ENCODE assay signal across 22 cellular contexts in the genomic region with DNA sequence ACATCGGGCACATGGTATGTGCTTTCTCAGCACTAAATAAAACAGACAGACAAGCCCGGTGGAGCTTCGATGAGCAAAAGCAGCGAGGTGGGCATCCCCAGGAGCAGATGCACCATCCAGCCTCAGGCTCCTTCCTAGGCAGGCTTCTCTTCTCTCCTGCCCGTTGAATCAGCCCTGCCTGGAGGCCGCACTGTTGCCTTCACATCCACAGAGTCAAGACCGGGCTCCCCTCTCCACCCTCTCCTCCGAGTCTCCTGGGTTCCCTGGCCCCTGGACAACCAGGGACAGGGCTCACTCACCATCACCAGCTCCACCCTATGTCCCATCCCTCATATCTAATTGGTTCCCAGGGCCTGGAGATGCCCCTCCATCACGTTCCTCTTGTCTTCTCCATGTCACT.
DNase-seq lines count a peak whose midpoint lies in the region; ATAC-seq, FAIRE-seq and TF ChIP-seq lines count a peak whose summit lies in the region.
"Had no signal": no experiment of that assay in that cellular context is flagged by ENCODE, and none has a peak within 500 bp of the region (broad histone marks: within the 10 kb centered on the region; RNA-seq: fewer than 3 reads in every experiment).

No MANE protein-coding gene starts in this region.

- H3K4me2 ChIP-seq in BLaER1 treated with 17β-estradiol and CSF1 and Interleukin-3, amounts not matched to agents 10 nM and 100 nM, result peak overlapping the region; percentile 74 to 92 (median 86); a peak in 17 of 22 replicates
- H3K4me2 ChIP-seq in H1 (ENCODE audit: insufficient read depth in 1 of 2, low read depth in 2 of 2, low read length in 2 of 2), result no peak overlapping the region
- H3K4me2 ChIP-seq: A549 had no signal

- 93% methylated on average over 9 of the region's 9 CpGs; no CpG with 5 or more reads in 1 of the 2 experiments for WGBS in H1 (ENCODE audit: extremely low coverage in 1 of 2, insufficient coverage in 1 of 2, insufficient read length in 1 of 2, insufficient replicate concordance in 2 of 2, low coverage in 1 of 2, low lambda C conversion rate in 2 of 2, missing lambda C conversion rate in 1 of 2), 2 experiments

- H2BK20ac ChIP-seq in H1 (ENCODE audit: low read length), result no peak overlapping the region

- no peak overlapping the region for H4K91ac ChIP-seq in H1 (replicated peaks; ENCODE audit: insufficient read length, low read length)

- 0 out of 2 replicates have a peak, but pooled peaks cover 2% of the 10 kb centered on the region for H3K23me2 ChIP-seq in H1 (ENCODE audit: low read depth, low read length)

- no peak overlapping the region for H3K9ac ChIP-seq in BLaER1 treated with 17β-estradiol and CSF1 and Interleukin-3, amounts not matched to agents 10 nM and 100 nM
- no peak overlapping the region for H3K9ac ChIP-seq in H1 (replicated peaks in 1 of 4; ENCODE audit: extremely low read depth in 1 of 4, low read depth in 3 of 4, low read length in 3 of 4)

- no peak overlapping the region for H2BK15ac ChIP-seq in H1 (ENCODE audit: low read length)

- FAIRE-seq in H1 (lab: Jason Lieb, UNC), result no peak
- FAIRE-seq: A549, D721Med, GM12878 had no signal

- ATAC-seq in GM18868 (IDR thresholded peaks at IDR 0.05; ENCODE audit: unreplicated experiment), result no peak
- ATAC-seq: A549, GM12878 had no signal

- H3K27ac ChIP-seq in BLaER1 treated with 17β-estradiol and CSF1 and Interleukin-3, amounts not matched to agents 10 nM and 100 nM, result peak overlapping the region in 9 of 11 experiments; percentile 9 to 73 (median 41); a peak in 7 of 22 replicates
- no peak overlapping the region for H3K27ac ChIP-seq in H1 (ENCODE audit: low read depth, low read length)
- peak overlapping the region; percentile 84 for H3K27ac ChIP-seq in neutrophil
- H3K27ac ChIP-seq: A549, C4-2B had no signal

- no peak for TF ChIP-seq CTCF in H1 (IDR thresholded peaks at IDR 0.05; ENCODE audit: control extremely low read depth in 1 of 3, insufficient read depth in 1 of 3, low read depth in 1 of 3, low read length in 3 of 3)
- TF ChIP-seq CTCF in neutrophil (IDR thresholded peaks at IDR 0.05), result no peak

- H3K9me3 ChIP-seq in BLaER1 treated with 17β-estradiol and CSF1 and Interleukin-3, amounts not matched to agents 10 nM and 100 nM (replicated peaks in 1 of 11), result peaks cover 0 to 4% (median 2%) of the 10 kb centered on the region in 11 experiments; a peak in 7 of 22 replicates
- H3K9me3 ChIP-seq in H1 (ENCODE audit: insufficient read depth in 2 of 2, low read depth in 1 of 2, low read length in 1 of 2), result peaks cover 0 to 4% of the 10 kb centered on the region in 2 experiments; a peak in 1 of 4 replicates
- no peaks in the 10 kb centered on the region for H3K9me3 ChIP-seq in neutrophil
- H3K9me3 ChIP-seq: A549, BE2C, HAP-1 had no signal

- TF ChIP-seq POLR2A in H1 (IDR thresholded peaks at IDR 0.05; ENCODE audit: control extremely low read depth in 1 of 2, low read depth in 2 of 2, low read length in 2 of 2), result no peak

- peaks cover 73 to 100% (median 96%) of the 10 kb centered on the region in 10 experiments for H3K4me1 ChIP-seq in BLaER1 treated with 17β-estradiol and CSF1 and Interleukin-3, amounts not matched to agents 10 nM and 100 nM
- peaks cover 0 to 3% (median 0%) of the 10 kb centered on the region in 4 experiments; a peak in 2 of 7 replicates for H3K4me1 ChIP-seq in H1 (replicated peaks in 1 of 4; ENCODE audit: control insufficient read depth in 3 of 4, insufficient read depth in 4 of 4, low read length in 3 of 4)
- H3K4me1 ChIP-seq in neutrophil (ENCODE audit: control insufficient read depth in 1 of 2, insufficient read depth in 1 of 2, low read depth in 1 of 2, low read length in 1 of 2), result peaks cover 58 to 63% of the 10 kb centered on the region in 2 experiments
- H3K4me1 ChIP-seq: BE2C, HAP-1 had no signal

- H3K4ac ChIP-seq in H1 (replicated peaks; ENCODE audit: insufficient read length, low read depth, low read length), result no peak overlapping the region

- DNase-seq in H1 (ENCODE audit: low read depth in 1 of 2, low spot score in 2 of 2), result no peak
- no peak for DNase-seq in NCI-H82 (lab: John Stamatoyannopoulos, UW)
- DNase-seq in HEK293T (ENCODE audit: extremely low spot score), result no peak
- DNase-seq in NOMO-1 (lab: John Stamatoyannopoulos, UW; ENCODE audit: unreplicated experiment in 2 of 2), result no peak
- DNase-seq: 8988T; ACHN; AML-193; BE2C; CD4-positive, alpha-beta T cell; CD8-positive, alpha-beta memory T cell; DMS 273 treated with DMSO at 0.1 percent for 48 hours; DMS79; EL; GDM1 had no signal

- CTCF ChIA-PET in H1 (lab: Charles Lee; ENCODE audit: partially characterized antibody), result interaction anchor here (0.6 to 12.4 kb wide), 9 partner anchors 10 to 325 kb away, joined by 3 to 140 read pairs (median 4); no protein-coding TSS in a partner anchor
- CTCF ChIA-PET in HEK293T (lab: Yijun Ruan, JAX), result no interaction called here

- no peak overlapping the region for H3K23ac ChIP-seq in H1 (ENCODE audit: insufficient read length)

- no peak overlapping the region for H3K18ac ChIP-seq in H1 (ENCODE audit: extremely low read depth, low read length)

- H2BK120ac ChIP-seq in H1 (replicated peaks; ENCODE audit: low read depth, low read length), result no peak overlapping the region

- no peaks in the 10 kb centered on the region for H3K79me2 ChIP-seq in H1 (ENCODE audit: control insufficient read depth in 1 of 2, insufficient read depth in 2 of 2, low read length in 2 of 2)

- H3K79me1 ChIP-seq in H1 (ENCODE audit: low read depth, low read length), result no peaks in the 10 kb centered on the region

- no peak overlapping the region for H2BK12ac ChIP-seq in H1 (ENCODE audit: low read depth, low read length)

- peak overlapping the region; percentile 83; the same call in 1 of the 2 replicates for H4K8ac ChIP-seq in H1 (ENCODE audit: extremely low read depth, insufficient read depth, low read length)

- H3K4me3 ChIP-seq in BLaER1 treated with 17β-estradiol and CSF1 and Interleukin-3, amounts not matched to agents 10 nM and 100 nM, result no peak overlapping the region
- H3K4me3 ChIP-seq in H1 (ENCODE audit: extremely low read depth in 1 of 4, insufficient read depth in 2 of 4, low read depth in 3 of 4, low read length in 4 of 4) (no peak overlapping the region), neutrophil (ENCODE audit: low read depth in 1 of 2, low read length in 1 of 2) (no peak overlapping the region)
- H3K4me3 ChIP-seq: A549, GM12878, HAP-1 had no signal

- H4K5ac ChIP-seq in H1 (ENCODE audit: insufficient read length, low read depth, low read length), result no peak overlapping the region

- H2AFZ ChIP-seq in H1 (ENCODE audit: low read length), result no peak overlapping the region

- H3K36me3 ChIP-seq in BLaER1 treated with 17β-estradiol and CSF1 and Interleukin-3, amounts not matched to agents 10 nM and 100 nM, result peaks cover 15 to 95% (median 71%) of the 10 kb centered on the region in 11 experiments
- no peaks in the 10 kb centered on the region for H3K36me3 ChIP-seq in H1 (ENCODE audit: control insufficient read depth in 2 of 4, insufficient read depth in 4 of 4, low read length in 3 of 4)
- H3K36me3 ChIP-seq in neutrophil, result peaks cover 14% of the 10 kb centered on the region
- H3K36me3 ChIP-seq: BE2C, HAP-1 had no signal

- H4K20me1 ChIP-seq in BLaER1 treated with 17β-estradiol and CSF1 and Interleukin-3, amounts not matched to agents 10 nM and 100 nM, result peaks cover 23 to 100% (median 99%) of the 10 kb centered on the region in 11 experiments
- H4K20me1 ChIP-seq in H1 (replicated peaks in 1 of 2; ENCODE audit: control insufficient read depth in 1 of 2, insufficient read depth in 2 of 2, low read length in 2 of 2), result no peaks in the 10 kb centered on the region

- H2BK5ac ChIP-seq in H1 (ENCODE audit: low read depth, low read length), result no peak overlapping the region

- H2AK5ac ChIP-seq in H1 (ENCODE audit: low read depth, low read length), result no peak overlapping the region

- H3K14ac ChIP-seq in H1 (ENCODE audit: insufficient read length), result no peak overlapping the region

- no peaks in the 10 kb centered on the region for H3K27me3 ChIP-seq in BLaER1 treated with 17β-estradiol and CSF1 and Interleukin-3, amounts not matched to agents 10 nM and 100 nM
- no peaks in the 10 kb centered on the region for H3K27me3 ChIP-seq in H1 (replicated peaks in 1 of 4; ENCODE audit: control insufficient read depth in 3 of 4, extremely low read depth in 1 of 4, insufficient read depth in 3 of 4, low read length in 3 of 4)
- H3K27me3 ChIP-seq in neutrophil, result no peaks in the 10 kb centered on the region
- H3K27me3 ChIP-seq: BE2C had no signal

- TF ChIP-seq RAD21 in H1 (IDR thresholded peaks at IDR 0.05 in 1 of 2, conservative IDR thresholded peaks at IDR 0.05 in 1 of 2; ENCODE audit: low read depth in 2 of 2, low read length in 2 of 2), result no peak

- no peak for TF ChIP-seq EP300 in H1 (IDR thresholded peaks at IDR 0.05; ENCODE audit: borderline replicate concordance in 1 of 2, low read depth in 2 of 2, low read length in 2 of 2)

- POLR2A ChIA-PET in H1 (lab: Charles Lee; ENCODE audit: partially characterized antibody), result no interaction called here
- POLR2A ChIA-PET in HEK293T (lab: Yijun Ruan, JAX), result no interaction called here

- H3K56ac ChIP-seq in H1 (replicated peaks; ENCODE audit: insufficient read length, low read depth, low read length), result no peak overlapping the region

TF ChIP-seq in H1, 55 proteins besides CTCF, POLR2A, EP300 and RAD21 (continues in another document):
- TF ChIP-seq RXRA (IDR thresholded peaks at IDR 0.05; ENCODE audit: insufficient read depth, low read depth, low read length) (no peak), PHF8 (conservative IDR thresholded peaks at IDR 0.05; ENCODE audit: low read depth, low read length) (no peak), EGR1 (IDR thresholded peaks at IDR 0.05; ENCODE audit: borderline replicate concordance, low read depth, low read length) (no peak), HDAC6 (IDR thresholded peaks at IDR 0.05; ENCODE audit: low read depth, low read length) (no peak), TCF12 (IDR thresholded peaks at IDR 0.05; ENCODE audit: low read depth, low read length) (no peak), JUN (IDR thresholded peaks at IDR 0.05; ENCODE audit: low read depth, low read length) (no peak), POLR2AphosphoS5 (IDR thresholded peaks at IDR 0.05; ENCODE audit: low read depth, low read length) (no peak), TBP (IDR thresholded peaks at IDR 0.05; ENCODE audit: low read depth, low read length) (no peak)

TF ChIP-seq in HEK293T, 16 proteins besides CTCF, POLR2A, EP300 and RAD21:
- TF ChIP-seq, protein P1, sequence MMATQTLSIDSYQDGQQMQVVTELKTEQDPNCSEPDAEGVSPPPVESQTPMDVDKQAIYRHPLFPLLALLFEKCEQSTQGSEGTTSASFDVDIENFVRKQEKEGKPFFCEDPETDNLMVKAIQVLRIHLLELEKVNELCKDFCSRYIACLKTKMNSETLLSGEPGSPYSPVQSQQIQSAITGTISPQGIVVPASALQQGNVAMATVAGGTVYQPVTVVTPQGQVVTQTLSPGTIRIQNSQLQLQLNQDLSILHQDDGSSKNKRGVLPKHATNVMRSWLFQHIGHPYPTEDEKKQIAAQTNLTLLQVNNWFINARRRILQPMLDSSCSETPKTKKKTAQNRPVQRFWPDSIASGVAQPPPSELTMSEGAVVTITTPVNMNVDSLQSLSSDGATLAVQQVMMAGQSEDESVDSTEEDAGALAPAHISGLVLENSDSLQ (IDR thresholded peaks at IDR 0.05), result no peak
- TF ChIP-seq TARDBP (IDR thresholded peaks at IDR 0.05) (no peak), SUZ12 (IDR thresholded peaks at IDR 0.05) (no peak)

Comparison
In these comparisons a context has a peak if more than half of its experiments do, and no peak if none do; other contexts are left out.
1. H3K4me2 ChIP-seq: peak in BLaER1 treated with 17β-estradiol and CSF1 and Interleukin-3, amounts not matched to agents 10 nM and 100 nM (11 of 11); none in H1 (0 of 2).